In genomic region chr11:9146477-9146876, GRCh38 we compare ENCODE assay signal across 16 cellular contexts. TPM values are rescaled to one million over a fixed set of nuclear protein-coding genes. Genes with fewer than 3 reads are reported as not detected.
"Had no signal": no experiment of that assay in that cellular context is flagged by ENCODE, and none has a peak within 500 bp of the region (broad histone marks: within the 10 kb centered on the region; RNA-seq: fewer than 3 reads in every experiment).

No MANE protein-coding gene starts in this region.

- H3K27me3 Mint-ChIP-seq: stimulated activated memory B cell treated with anti-CD40 and anti-IgM and Interleukin-4, amounts not matched to agents 10 μg/mL and 1 μg/mL and 100 μg/mL, for 72 hours; T-cell; type B pancreatic cell had no signal

- H3K27ac ChIP-seq: ascending aorta, lower lobe of right lung, psoas muscle, SK-N-MC, spleen had no signal

- H3K4me3 Mint-ChIP-seq: activated T-helper 1 cell treated with anti-CD3 and anti-CD28 coated beads, Interleukin-12 subunit alpha, Interleukin-12 subunit beta, Interleukin-2, Interleukin-4 antibody, amounts not matched to agents 30 ng/mL and 10 ng/mL and 1 ng/mL, durations not matched to agents 14 hours and 24 hours and 36 hours; natural killer cell; stimulated activated memory B cell treated with anti-CD40 and anti-IgM and Interleukin-4, amounts not matched to agents 10 μg/mL and 1 μg/mL and 100 μg/mL, for 72 hours; T-cell; type B pancreatic cell had no signal

- H3K36me3 Mint-ChIP-seq: natural killer cell had no signal

- DNase-seq: activated CD4-positive, alpha-beta T cell treated with anti-CD3 and anti-CD28 coated beads for 48 hours; activated naive CD4-positive, alpha-beta T cell treated with Interleukin-2 at 50 U/mL for 16 hours; cortex of kidney; lower lobe of right lung; natural killer cell; psoas muscle; spleen; stimulated activated CD4-positive, alpha-beta T cell treated with anti-CD3 and anti-CD28 coated beads, Interleukin-1b, Interleukin-23, amount 100 ng/mL, for 48 hours; T-cell had no signal

- H3K9me3 Mint-ChIP-seq: activated T-helper 1 cell treated with anti-CD3 and anti-CD28 coated beads, Interleukin-12 subunit alpha, Interleukin-12 subunit beta, Interleukin-2, Interleukin-4 antibody, amounts not matched to agents 30 ng/mL and 10 ng/mL and 1 ng/mL, durations not matched to agents 14 hours and 24 hours and 36 hours; natural killer cell; stimulated activated memory B cell treated with anti-CD40 and anti-IgM and Interleukin-4, amounts not matched to agents 10 μg/mL and 1 μg/mL and 100 μg/mL, for 72 hours; T-cell; type B pancreatic cell had no signal

- H3K4me1 Mint-ChIP-seq: natural killer cell; stimulated activated memory B cell treated with anti-CD40 and anti-IgM and Interleukin-4, amounts not matched to agents 10 μg/mL and 1 μg/mL and 100 μg/mL, for 72 hours had no signal

- H3K27ac Mint-ChIP-seq: activated T-helper 1 cell treated with anti-CD3 and anti-CD28 coated beads, Interleukin-12 subunit alpha, Interleukin-12 subunit beta, Interleukin-2, Interleukin-4 antibody, amounts not matched to agents 30 ng/mL and 10 ng/mL and 1 ng/mL, durations not matched to agents 14 hours and 24 hours and 36 hours; natural killer cell; stimulated activated memory B cell treated with anti-CD40 and anti-IgM and Interleukin-4, amounts not matched to agents 10 μg/mL and 1 μg/mL and 100 μg/mL, for 72 hours; type B pancreatic cell had no signal

- ATAC-seq: lower lobe of right lung; natural killer cell; psoas muscle; sciatic nerve; stimulated activated memory B cell treated with anti-CD40 and anti-IgM and Interleukin-4, amounts not matched to agents 10 μg/mL and 1 μg/mL and 100 μg/mL, for 72 hours; T-cell had no signal

- H3K27me3 ChIP-seq: ascending aorta, spleen had no signal

RNA-seq across cellular contexts. Expression of gene SCUBE2, which starts 55.1 kb away (rescaled TPM):
- total RNA-seq: activated T-helper 1 cell treated with anti-CD3 and anti-CD28 coated beads, Interleukin-12 subunit alpha, Interleukin-12 subunit beta, Interleukin-2, Interleukin-4 antibody, amounts not matched to agents 30 ng/mL and 10 ng/mL and 1 ng/mL, durations not matched to agents 14 hours and 24 hours and 36 hours; mononuclear cell; natural killer cell had no signal
